26 cellular contexts compared by ENCODE assay signal in the genomic region with DNA sequence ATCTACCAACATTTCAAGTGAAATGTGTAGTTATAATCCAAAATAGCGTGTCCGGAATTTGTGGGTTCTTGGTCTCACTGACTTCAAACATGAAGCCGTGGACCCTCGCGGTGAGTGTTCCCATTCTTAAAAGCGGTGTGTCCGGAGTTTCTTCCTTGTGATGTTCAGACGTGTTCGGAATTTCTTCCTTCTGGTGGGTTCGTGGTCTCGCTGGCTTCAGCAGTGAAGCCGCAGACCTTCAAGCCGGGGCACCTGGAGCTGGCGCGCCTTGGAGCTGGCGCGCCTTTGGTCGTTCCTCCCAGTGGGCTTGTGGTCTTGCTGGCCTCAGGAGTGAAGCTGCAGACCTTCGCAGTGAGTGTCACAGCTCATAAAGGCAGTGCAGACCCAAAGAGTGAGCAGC.
"Had no signal": no experiment of that assay in that cellular context is flagged by ENCODE, and none has a peak within 500 bp of the region (broad histone marks: within the 10 kb centered on the region; RNA-seq: fewer than 3 reads in every experiment).

No MANE protein-coding gene starts in this region.

- H3K27me3 ChIP-seq: neural progenitor cell, neutrophil, pancreas, right atrium auricular region, right lobe of liver, sigmoid colon, stomach, thyroid gland, tibial nerve, upper lobe of left lung, vagina had no signal

- H3K4me1 ChIP-seq: neural progenitor cell, pancreas, prostate gland, right atrium auricular region, right lobe of liver, sigmoid colon, stomach, thyroid gland, tibial nerve, upper lobe of left lung, vagina had no signal

- DNase-seq: naive thymus-derived CD4-positive, alpha-beta T cell; natural killer cell; nucleus accumbens; retina; right lobe of liver; sigmoid colon; small intestine; stimulated activated CD4-positive, alpha-beta T cell treated with anti-CD3 and anti-CD28 coated beads, Interleukin-15, amount 100 ng/mL, for 24 hours; stimulated activated CD4-positive, alpha-beta T cell treated with anti-CD3 and anti-CD28 coated beads, Interleukin-2, amount 100 ng/mL, for 24 hours; stimulated activated CD4-positive, alpha-beta T cell treated with anti-CD3 and anti-CD28 coated beads, Interleukin-2, amount 100 ng/mL, for 48 hours; stimulated activated CD4-positive, alpha-beta T cell treated with anti-CD3 and anti-CD28 coated beads, Interleukin-4, amount 100 ng/mL, for 24 hours; stimulated activated naive B cell treated with anti-CD40 and anti-IgM and Interleukin-4, amounts not matched to agents 10 μg/mL and 1 μg/mL and 100 μg/mL, for 72 hours; stimulated activated naive CD4-positive, alpha-beta T cell treated with Interleukin-2 at 50 U/mL for 16 hours; stomach; thyroid gland; trophoblast cell had no signal

- H3K27ac ChIP-seq: neural progenitor cell, neutrophil, pancreas, prostate gland, right atrium auricular region, right lobe of liver, sigmoid colon, stomach, thoracic aorta, thyroid gland, tibial nerve, upper lobe of left lung, vagina had no signal

- H3K9me3 ChIP-seq: neutrophil, pancreas, prostate gland, right atrium auricular region, right lobe of liver, thoracic aorta, thyroid gland, vagina had no signal

- ATAC-seq: naive thymus-derived CD4-positive, alpha-beta T cell; natural killer cell; pancreas; right lobe of liver; stimulated activated effector memory CD8-positive, alpha-beta T cell treated with anti-CD3 and anti-CD28 coated beads, Interleukin-12 subunit alpha, Interleukin-12 subunit beta, amount 100 ng/mL, for 72 hours; stimulated activated naive B cell treated with anti-CD40 and anti-IgM and Interleukin-4, amounts not matched to agents 10 μg/mL and 1 μg/mL and 100 μg/mL, for 72 hours had no signal

- H3K4me3 ChIP-seq: neural progenitor cell, pancreas, prostate gland, right atrium auricular region, right lobe of liver, sigmoid colon, stomach, thoracic aorta, thyroid gland, tibial nerve, upper lobe of left lung, vagina had no signal
